ENCODE assay signal across 8 cellular contexts in the genomic region with DNA sequence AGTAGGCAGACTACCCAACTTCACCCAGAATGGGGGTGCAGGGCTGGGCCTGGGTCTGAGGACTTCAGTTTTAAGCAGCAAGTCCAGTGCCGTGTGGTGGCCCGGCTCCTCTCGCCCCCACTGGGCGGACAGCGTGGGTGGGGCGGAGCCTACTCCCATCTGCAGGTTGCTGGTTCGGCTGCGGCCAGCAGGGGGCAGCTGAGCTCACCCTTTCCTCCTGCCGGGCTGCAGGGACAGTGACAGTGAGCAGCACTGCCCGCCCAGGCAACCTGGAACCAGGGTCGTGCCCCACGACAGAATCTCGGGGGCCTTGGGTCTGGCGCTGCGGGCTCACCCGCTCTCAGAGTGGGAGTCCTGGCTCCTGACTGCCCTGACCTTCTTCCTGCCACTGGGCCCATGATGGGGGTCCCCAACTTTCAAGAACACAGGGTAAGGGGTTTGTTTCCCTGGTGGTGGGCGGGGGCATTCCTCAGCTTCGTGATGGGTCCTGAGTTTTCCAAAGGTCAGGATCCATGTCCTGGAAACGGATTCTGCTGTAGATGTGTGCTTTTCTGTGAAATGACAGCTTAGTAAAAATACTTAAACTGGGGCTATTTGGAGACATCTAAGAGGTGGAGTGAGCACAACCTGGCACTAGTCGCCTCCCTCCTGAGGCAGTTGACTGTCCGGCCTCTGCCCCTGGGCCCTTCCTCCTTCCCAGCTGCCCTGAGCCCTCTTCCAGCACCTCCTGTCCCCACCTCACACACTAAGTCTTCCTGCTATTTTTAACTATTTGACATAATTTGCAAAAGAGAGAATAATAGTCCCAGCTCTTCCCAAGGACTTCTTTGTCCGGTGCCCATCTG. TPM values are rescaled to one million over a fixed set of nuclear protein-coding genes. Genes with fewer than 3 reads are reported as not detected.
A peak's percentile ranks its signal among the peaks of the same experiment; 100 is the strongest.
DNase-seq lines count a peak whose midpoint lies in the region; ATAC-seq and TF ChIP-seq lines count a peak whose summit lies in the region.

No MANE protein-coding gene starts in this region.

- no peaks in the 10 kb centered on the region for H4K20me1 ChIP-seq in neural progenitor cell (ENCODE audit: low read depth)

- H3K4me3 Mint-ChIP-seq in neural progenitor cell, result peak overlapping the region; percentile 70

- POLR2A ChIA-PET in AG04449 (lab: Yijun Ruan, JAX), result interaction anchor here (0.6 to 19.6 kb wide), 12 partner anchors 8 to 87 kb away, joined by 3 to 664 read pairs (median 4); partner anchors contain the start of gene MALAT1

- H3K27ac Mint-ChIP-seq in neural progenitor cell, result peak overlapping the region; percentile 18

- DNase-seq in AG04449 (ENCODE audit: low read depth, low spot score) (no peak), HuH-7 (ENCODE audit: low spot score) (peak; percentile 91), RKO (ENCODE audit: low spot score) (peak; percentile 82), fibroblast of pulmonary artery (ENCODE audit: low read depth) (peak; percentile 79), neural progenitor cell (ENCODE audit: low spot score) (peak; percentile 91)
- peak; percentile 86 for DNase-seq in activated effector memory CD4-positive, alpha-beta T cell treated with Interleukin-2 at 50 U/mL for 16 hours

- H3K9me3 Mint-ChIP-seq in neural progenitor cell, result no peaks in the 10 kb centered on the region

- no peaks in the 10 kb centered on the region for H3K36me3 ChIP-seq in neural progenitor cell
- H3K36me3 ChIP-seq in stomach smooth muscle (ENCODE audit: control insufficient read depth in 2 of 2, insufficient read depth in 2 of 2, low read length in 2 of 2), result peaks cover 0 to 3% of the 10 kb centered on the region in 2 donors

- H3K27me3 Mint-ChIP-seq in neural progenitor cell (ENCODE audit: insufficient read depth, low read depth), result peaks cover 8% of the 10 kb centered on the region

- peaks cover 70% of the 10 kb centered on the region for H3K4me1 Mint-ChIP-seq in neural progenitor cell

- no peaks in the 10 kb centered on the region for H3K9me3 ChIP-seq in neural progenitor cell (ENCODE audit: low read depth)
- no peaks in the 10 kb centered on the region for H3K9me3 ChIP-seq in stomach smooth muscle (ENCODE audit: control insufficient read depth in 2 of 2, low read length in 2 of 2)

- peak overlapping the region; percentile 91 for H2AFZ ChIP-seq in neural progenitor cell (replicated peaks)

- H3K79me2 ChIP-seq in neural progenitor cell (ENCODE audit: low read depth), result peaks cover 58% of the 10 kb centered on the region

- H3K4me1 ChIP-seq in neural progenitor cell, result peaks cover 42% of the 10 kb centered on the region
- H3K4me1 ChIP-seq in stomach smooth muscle (ENCODE audit: control insufficient read depth, insufficient read depth, low read length), result peaks cover 57% of the 10 kb centered on the region

- no peaks in the 10 kb centered on the region for H3K27me3 ChIP-seq in neural progenitor cell
- H3K27me3 ChIP-seq in stomach smooth muscle (ENCODE audit: control insufficient read depth in 1 of 2, insufficient read depth in 2 of 2, low read length in 2 of 2), result no peaks in the 10 kb centered on the region

- no peaks in the 10 kb centered on the region for H3K36me3 Mint-ChIP-seq in neural progenitor cell

- TF ChIP-seq CTCF in AG04449 (IDR thresholded peaks at IDR 0.05; ENCODE audit: insufficient read depth, low read length, missing control alignments) (peak; percentile 100), fibroblast of pulmonary artery (IDR thresholded peaks at IDR 0.05; ENCODE audit: low read length, missing control alignments) (peak; percentile 76), neural progenitor cell (IDR thresholded peaks at IDR 0.05) (peak; percentile 98)

- H3K27ac ChIP-seq in neural progenitor cell (no peak overlapping the region), stomach smooth muscle (ENCODE audit: low read length) (peak overlapping the region; percentile 100)

- ATAC-seq in GM18517 (IDR thresholded peaks at IDR 0.05; ENCODE audit: unreplicated experiment), result peak; percentile 29

- H3K9ac ChIP-seq in neural progenitor cell (no peak overlapping the region), stomach smooth muscle (ENCODE audit: low read length in 2 of 2) (peak overlapping the region; percentile 73 to 87)

- H3K4me2 ChIP-seq in neural progenitor cell, result peak overlapping the region; percentile 76

- CTCF ChIA-PET in AG04449 (lab: Yijun Ruan, JAX), result interaction anchor here (0.7 to 10.3 kb wide), 42 partner anchors 10 to 156 kb away, joined by 3 to 151 read pairs (median 5); partner anchors contain the start of genes FRMD8, MALAT1, SCYL1 and SLC25A45

- peaks cover 31% of the 10 kb centered on the region for H3F3A ChIP-seq in neural progenitor cell (ENCODE audit: low read depth)

- peak overlapping the region; percentile 39 for H3K4me3 ChIP-seq in AG04449 (ENCODE audit: low read depth, low read length)
- H3K4me3 ChIP-seq in fibroblast of pulmonary artery (replicated peaks; ENCODE audit: low read depth, low read length), result peak overlapping the region; percentile 40
- peak overlapping the region; percentile 32 for H3K4me3 ChIP-seq in neural progenitor cell
- H3K4me3 ChIP-seq in stomach smooth muscle (ENCODE audit: low read length in 2 of 2), result peak overlapping the region; percentile 62 to 69

RNA-seq across cellular contexts. Expression of gene NEAT1, which starts 6.0 kb away (rescaled TPM):
- 2.8 and 4.0 TPM in 2 replicates for total RNA-seq in neural progenitor cell (ENCODE audit: low replicate concordance)

RNA-seq across cellular contexts. Expression of gene FRMD8, which starts 30.1 kb away (rescaled TPM):
- total RNA-seq in neural progenitor cell (ENCODE audit: low replicate concordance), result 5.8 and 28.3 TPM in 2 replicates

RNA-seq across cellular contexts. Expression of gene SLC25A45, which starts 34.1 kb away (rescaled TPM):
- 0.47 and 1.2 TPM in 2 replicates for total RNA-seq in neural progenitor cell (ENCODE audit: low replicate concordance)
